15 cellular contexts compared by ENCODE assay signal in genomic region chr17:60107526-60108257, GRCh38. TPM values are rescaled to one million over a fixed set of nuclear protein-coding genes. Genes with fewer than 3 reads are reported as not detected.
A peak's percentile ranks its signal among the peaks of the same experiment; 100 is the strongest.
DNase-seq lines count a peak whose midpoint lies in the region; ATAC-seq and TF ChIP-seq lines count a peak whose summit lies in the region.
"Had no signal": no experiment of that assay in that cellular context is flagged by ENCODE, and none has a peak within 500 bp of the region (broad histone marks: within the 10 kb centered on the region; RNA-seq: fewer than 3 reads in every experiment).

No MANE protein-coding gene starts in this region.

- no peaks in the 10 kb centered on the region for H3K9me3 ChIP-seq in mucosa of descending colon
- H3K9me3 ChIP-seq: esophagus squamous epithelium had no signal

- H3K4me3 ChIP-seq in BJ (ENCODE audit: low read depth, low read length) (no peak overlapping the region), astrocyte of the spinal cord (ENCODE audit: low read depth, low read length) (no peak overlapping the region), mucosa of descending colon (no peak overlapping the region)
- H3K4me3 ChIP-seq: esophagus squamous epithelium, PC-9 had no signal

- H3K27ac Mint-ChIP-seq in neural crest cell (ENCODE audit: unreplicated experiment) = no peak overlapping the region
- H3K27ac Mint-ChIP-seq: activated naive CD4-positive, alpha-beta T cell treated with anti-CD3 and anti-CD28 coated beads for 36 hours had no signal

- H3K27me3 Mint-ChIP-seq in neural crest cell (ENCODE audit: low read depth) = peaks cover 24% of the 10 kb centered on the region

- no peaks in the 10 kb centered on the region for H3K9me3 Mint-ChIP-seq in neural crest cell
- H3K9me3 Mint-ChIP-seq: activated naive CD4-positive, alpha-beta T cell treated with anti-CD3 and anti-CD28 coated beads for 36 hours had no signal

- no peaks in the 10 kb centered on the region for H3K27me3 ChIP-seq in BJ (ENCODE audit: control insufficient read depth, insufficient read depth, low read length)

- TF ChIP-seq CTCF in BJ (IDR thresholded peaks at IDR 0.05; ENCODE audit: insufficient read depth, low read depth, low read length) (0 out of 2 replicates have a peak, but pooled peaks have one; percentile 17), astrocyte of the spinal cord (IDR thresholded peaks at IDR 0.05; ENCODE audit: low read depth, low read length) (peak; percentile 11), neural crest cell (conservative IDR thresholded peaks at IDR 0.05) (peak; percentile 20), mucosa of descending colon (IDR thresholded peaks at IDR 0.05) (no peak)

- H3K36me3 ChIP-seq in BJ (ENCODE audit: control insufficient read depth, insufficient read depth, low read length) = no peaks in the 10 kb centered on the region
- no peaks in the 10 kb centered on the region for H3K36me3 ChIP-seq in mucosa of descending colon (ENCODE audit: low read depth)
- H3K36me3 ChIP-seq: esophagus squamous epithelium had no signal

- ATAC-seq in mucosa of descending colon = no peak

- DNase-seq in BJ (ENCODE audit: low read depth) (no peak), HT-29 (ENCODE audit: low spot score) (peak; percentile 18), astrocyte of the spinal cord (ENCODE audit: low read depth, low spot score) (no peak), neural crest cell (ENCODE audit: low read depth, low spot score) (no peak), G401 (ENCODE audit: low spot score) (no peak), mucosa of descending colon (no peak)
- DNase-seq in stimulated activated CD4-positive, alpha-beta T cell treated with anti-CD3 and anti-CD28 coated beads, Interleukin-15, amount 100 ng/mL, for 24 hours = no peak
- DNase-seq: activated naive CD4-positive, alpha-beta T cell treated with anti-CD3 and anti-CD28 coated beads for 36 hours; esophagus squamous epithelium; NCI-H2171 treated with DMSO at 0.1 percent for 48 hours; PC-9 had no signal

- no peaks in the 10 kb centered on the region for H3K36me3 Mint-ChIP-seq in neural crest cell (ENCODE audit: low read depth)

- in situ Hi-C loops in astrocyte of the spinal cord (cut with HindIII; ENCODE audit: low sequenced_read_pairs) (no loop called here), G401 (cut with HindIII; ENCODE audit: low sequenced_read_pairs) (no loop called here)

- intact Hi-C loops in mucosa of descending colon (cut with DNase I, micrococcal nuclease) = no loop called here

- POLR2A ChIA-PET in BJ (lab: Charles Lee) = no interaction called here

- no peak overlapping the region for H3K4me3 Mint-ChIP-seq in neural crest cell
- H3K4me3 Mint-ChIP-seq: activated naive CD4-positive, alpha-beta T cell treated with anti-CD3 and anti-CD28 coated beads for 36 hours had no signal

- no peaks in the 10 kb centered on the region for H3K4me1 ChIP-seq in mucosa of descending colon (ENCODE audit: low read depth)

- CTCF ChIA-PET in BJ (lab: Yijun Ruan, JAX) = interaction anchor here (1.4 kb wide), 1 partner anchor 468 kb away, joined by 4 read pairs; no protein-coding TSS in a partner anchor

- H3K4me1 Mint-ChIP-seq in neural crest cell = no peaks in the 10 kb centered on the region

RNA-seq across cellular contexts. Expression of gene HEATR6, which starts 29.0 kb away (rescaled TPM):
- polyA plus RNA-seq in BJ (2011; rRNA removed) = 20.7 and 24.2 TPM in 2 replicates
- polyA minus RNA-seq in BJ (2011; rRNA and poly(A)+ RNA removed) = 28.9 and 35.4 TPM in 2 replicates
- 3.8 and 4.2 TPM in 2 replicates for total RNA-seq in HT-29 (2014; rRNA removed; shearing (Covaris generic))
- total RNA-seq in neural crest cell = 33.2 and 36.6 TPM in 2 replicates
- 22.8 and 27.8 TPM in 2 replicates for total RNA-seq in G401 (2014; rRNA removed; shearing (Covaris generic))
- total RNA-seq in mucosa of descending colon = 10 to 100 TPM in 2 of 3 donors, 1 to 10 TPM in 1; 8.7 to 23.2 (median 13.1) TPM

RNA-seq across cellular contexts. Expression of gene CA4, which starts 42.1 kb away (rescaled TPM):
- not detected in 2 replicates for polyA plus RNA-seq in BJ (2011; rRNA removed)
- polyA minus RNA-seq in BJ (2011; rRNA and poly(A)+ RNA removed) = not detected in 2 replicates
- 0.10 TPM in 1 of 2 replicates, not detected in the other for total RNA-seq in HT-29 (2014; rRNA removed; shearing (Covaris generic))
- 0.26 TPM in 1 of 2 replicates, not detected in the other for total RNA-seq in neural crest cell
- not detected in 2 replicates for total RNA-seq in G401 (2014; rRNA removed; shearing (Covaris generic))
- total RNA-seq in mucosa of descending colon = 100 to 1,000 TPM; 177 to 725 (median 673) TPM
- total RNA-seq: activated CD8-positive, alpha-beta memory T cell treated with anti-CD3 and anti-CD28 coated beads for 36 hours; activated naive CD4-positive, alpha-beta T cell treated with anti-CD3 and anti-CD28 coated beads for 36 hours; LHCN-M2; myocyte; PC-9; T-helper 2 cell treated with Interferon-gamma antibody and Interleukin-4, amounts not matched to agents 100 ng/mL and 5 ng/mL, for 36 hours had no signal

Comparison
In these comparisons a context has a peak if more than half of its experiments do, and no peak if none do; other contexts are left out.
1. RNA of gene CA4, which starts 42.1 kb away (total RNA-seq): 177 to 725 TPM in mucosa of descending colon; 0.26 TPM in neural crest cell, not detected in G401 and 0.10 TPM in HT-29; every median in the first group is over 100 times any median in the second.